In genomic region chr19:36973844-36974195, GRCh38 we compare ENCODE assay signal across 10 cellular contexts. TPM values are rescaled to one million over a fixed set of nuclear protein-coding genes. Genes with fewer than 3 reads are reported as not detected.
A peak's percentile ranks its signal among the peaks of the same experiment; 100 is the strongest.
DNase-seq lines count a peak whose midpoint lies in the region; ATAC-seq, FAIRE-seq and TF ChIP-seq lines count a peak whose summit lies in the region.
"Had no signal": no experiment of that assay in that cellular context is flagged by ENCODE, and none has a peak within 500 bp of the region (broad histone marks: within the 10 kb centered on the region; RNA-seq: fewer than 3 reads in every experiment).

No MANE protein-coding gene starts in this region.

- TF ChIP-seq POLR2A in IMR-90 (IDR thresholded peaks at IDR 0.05; ENCODE audit: low read depth, low read length) (no peak), H1 (IDR thresholded peaks at IDR 0.05; ENCODE audit: control extremely low read depth in 1 of 2, low read depth in 2 of 2, low read length in 2 of 2) (no peak)

- no peaks in the 10 kb centered on the region for H3K27me3 Mint-ChIP-seq in osteocyte (ENCODE audit: unreplicated experiment)

- H3K27me3 ChIP-seq in BE2C (no peaks in the 10 kb centered on the region), IMR-90 (ENCODE audit: control insufficient read depth, insufficient read depth, low read length) (no peaks in the 10 kb centered on the region), H1 (replicated peaks in 1 of 4; ENCODE audit: control insufficient read depth in 3 of 4, extremely low read depth in 1 of 4, insufficient read depth in 3 of 4, low read length in 3 of 4) (no peaks in the 10 kb centered on the region)
- H3K27me3 ChIP-seq: SJSA1 had no signal

- H3K4me3 Mint-ChIP-seq in osteocyte (ENCODE audit: unreplicated experiment): no peak overlapping the region

- DNase-seq in BE2C (no peak), IMR-90 (no peak), H1 (ENCODE audit: low read depth in 1 of 2, low spot score in 2 of 2) (no peak), occipital lobe (lab: John Stamatoyannopoulos, UW) (peak; percentile 17), osteocyte (ENCODE audit: extremely low spot score, unreplicated experiment) (no peak)

- H3K9ac ChIP-seq in IMR-90 (ENCODE audit: low read depth, low read length): peak overlapping the region; percentile 76
- no peak overlapping the region for H3K9ac ChIP-seq in H1 (replicated peaks in 1 of 4; ENCODE audit: extremely low read depth in 1 of 4, low read depth in 3 of 4, low read length in 3 of 4)

- H2BK120ac ChIP-seq in IMR-90 (ENCODE audit: low read depth, low read length): no peak overlapping the region
- no peak overlapping the region for H2BK120ac ChIP-seq in H1 (replicated peaks; ENCODE audit: low read depth, low read length)

- H3K56ac ChIP-seq in IMR-90 (ENCODE audit: extremely low read depth, insufficient read depth, low read length): no peak overlapping the region
- no peak overlapping the region for H3K56ac ChIP-seq in H1 (replicated peaks; ENCODE audit: insufficient read length, low read depth, low read length)

- BruUV-seq in IMR-90 (replicated peaks; lab: Mats Ljungman, UMichigan): no TSS peak

- TF ChIP-seq CTCF in BE2C (IDR thresholded peaks at IDR 0.05; ENCODE audit: low read depth, low read length) (no peak), IMR-90 (conservative IDR thresholded peaks at IDR 0.05; ENCODE audit: low read depth, low read length) (no peak), H1 (IDR thresholded peaks at IDR 0.05; ENCODE audit: control extremely low read depth in 1 of 3, insufficient read depth in 1 of 3, low read depth in 1 of 3, low read length in 3 of 3) (no peak), osteocyte (IDR thresholded peaks at IDR 0.05) (no peak)

- H3K4me1 Mint-ChIP-seq in osteocyte (ENCODE audit: unreplicated experiment): no peaks in the 10 kb centered on the region

- 0 out of 2 replicates have a peak, but pooled peaks cover 4% of the 10 kb centered on the region for H3K9me1 ChIP-seq in IMR-90 (ENCODE audit: insufficient read depth, low read length)

- peaks cover 4% of the 10 kb centered on the region; the same call in 1 of the 2 replicates for H3K23me2 ChIP-seq in H1 (ENCODE audit: low read depth, low read length)

- H4K20me1 ChIP-seq in IMR-90 (ENCODE audit: insufficient read depth, low read length): no peaks in the 10 kb centered on the region
- no peaks in the 10 kb centered on the region for H4K20me1 ChIP-seq in H1 (replicated peaks in 1 of 2; ENCODE audit: control insufficient read depth in 1 of 2, insufficient read depth in 2 of 2, low read length in 2 of 2)

- H3K79me1 ChIP-seq in IMR-90 (ENCODE audit: low read depth in 1 of 2, low read length in 2 of 2): peaks cover 2 to 5% of the 10 kb centered on the region in 2 experiments; a peak in 1 of 4 replicates
- H3K79me1 ChIP-seq in H1 (ENCODE audit: low read depth, low read length): no peaks in the 10 kb centered on the region

- CTCF ChIA-PET in IMR-90 (lab: Yijun Ruan, JAX): interaction anchor here (1.0 kb wide), 1 partner anchor 601 kb away, joined by 3 read pairs; no protein-coding TSS in a partner anchor
- CTCF ChIA-PET in H1 (lab: Charles Lee; ENCODE audit: partially characterized antibody): no interaction called here

- no peak for TF ChIP-seq RAD21 in IMR-90 (IDR thresholded peaks at IDR 0.05; ENCODE audit: low read length)
- TF ChIP-seq RAD21 in H1 (IDR thresholded peaks at IDR 0.05 in 1 of 2, conservative IDR thresholded peaks at IDR 0.05 in 1 of 2; ENCODE audit: low read depth in 2 of 2, low read length in 2 of 2): no peak

- H4K91ac ChIP-seq in IMR-90 (ENCODE audit: insufficient read depth, low read depth, low read length) (no peak overlapping the region), H1 (replicated peaks; ENCODE audit: insufficient read length, low read length) (no peak overlapping the region)

- H3K36me3 Mint-ChIP-seq in osteocyte (ENCODE audit: unreplicated experiment): peaks cover 24% of the 10 kb centered on the region

- H4K8ac ChIP-seq in IMR-90 (ENCODE audit: low read depth in 2 of 2, low read length in 2 of 2) (peak overlapping the region; percentile 39 to 87; a peak in 2 of 4 replicates), H1 (ENCODE audit: extremely low read depth, insufficient read depth, low read length) (peak overlapping the region; percentile 62; the same call in 1 of the 2 replicates)

- H2AFZ ChIP-seq in IMR-90 (replicated peaks; ENCODE audit: low read length, poor library complexity) (peak overlapping the region; percentile 96), H1 (ENCODE audit: low read length) (peak overlapping the region; percentile 89; the same call in 1 of the 2 replicates)

- no peak overlapping the region for H2AK9ac ChIP-seq in IMR-90 (replicated peaks; ENCODE audit: low read depth, low read length, poor library complexity)

- H3K4ac ChIP-seq in IMR-90 (ENCODE audit: low read depth, low read length): no peak overlapping the region
- H3K4ac ChIP-seq in H1 (replicated peaks; ENCODE audit: insufficient read length, low read depth, low read length): no peak overlapping the region

- ATAC-seq in IMR-90 (ENCODE audit: low read depth) (no peak), HG02884 (IDR thresholded peaks at IDR 0.05; ENCODE audit: unreplicated experiment) (no peak), GM21447 (IDR thresholded peaks at IDR 0.05; ENCODE audit: unreplicated experiment) (no peak), HG03159 (IDR thresholded peaks at IDR 0.05; ENCODE audit: unreplicated experiment) (no peak)

- H3K9me3 ChIP-seq in BE2C: no peaks in the 10 kb centered on the region; the same call in 1 of the 2 replicates
- H3K9me3 ChIP-seq in IMR-90 (ENCODE audit: control insufficient read depth, insufficient read depth, low read length): peaks cover 2% of the 10 kb centered on the region; the same call in 1 of the 2 replicates
- H3K9me3 ChIP-seq in H1 (ENCODE audit: insufficient read depth in 2 of 2, low read depth in 1 of 2, low read length in 1 of 2): peaks cover 18 to 45% of the 10 kb centered on the region in 2 experiments; a peak in 3 of 4 replicates

- H4K5ac ChIP-seq in IMR-90 (ENCODE audit: low read depth, low read length) (no peak overlapping the region; the same call in 1 of the 2 replicates), H1 (ENCODE audit: insufficient read length, low read depth, low read length) (no peak overlapping the region)

- H3K79me2 ChIP-seq in H1 (ENCODE audit: control insufficient read depth in 1 of 2, insufficient read depth in 2 of 2, low read length in 2 of 2): no peaks in the 10 kb centered on the region

- peak overlapping the region; percentile 96 for H3K4me2 ChIP-seq in IMR-90 (ENCODE audit: low read depth, low read length)
- peak overlapping the region; percentile 49 to 77 for H3K4me2 ChIP-seq in H1 (ENCODE audit: insufficient read depth in 1 of 2, low read depth in 2 of 2, low read length in 2 of 2)

- H3K9me3 Mint-ChIP-seq in osteocyte (ENCODE audit: unreplicated experiment): peaks cover 29% of the 10 kb centered on the region

- POLR2A ChIA-PET in IMR-90 (lab: Charles Lee; ENCODE audit: unreplicated experiment) (no interaction called here), H1 (lab: Charles Lee; ENCODE audit: partially characterized antibody) (interaction anchor here (1.2 kb wide), 1 partner anchor 124 kb away, joined by 3 read pairs; no protein-coding TSS in a partner anchor)

- H2BK20ac ChIP-seq in IMR-90 (ENCODE audit: low read depth, low read length) (no peak overlapping the region), H1 (ENCODE audit: low read length) (no peak overlapping the region)

- no CpG with 5 or more reads among the region's 6 CpGs for WGBS in IMR-90 (ENCODE audit: extremely low coverage in 2 of 2, insufficient read length in 1 of 2), 2 experiments
- 95% methylated on average over 3 of the region's 6 CpGs; no CpG with 5 or more reads in 1 of the 2 experiments for WGBS in H1 (ENCODE audit: extremely low coverage in 1 of 2, insufficient coverage in 1 of 2, insufficient read length in 1 of 2, insufficient replicate concordance in 2 of 2, low coverage in 1 of 2, low lambda C conversion rate in 2 of 2, missing lambda C conversion rate in 1 of 2), 2 experiments

- H3K23ac ChIP-seq in IMR-90 (ENCODE audit: low read depth, low read length) (no peak overlapping the region), H1 (ENCODE audit: insufficient read length) (no peak overlapping the region)

- H2AK5ac ChIP-seq in IMR-90 (ENCODE audit: low read depth, low read length) (no peak overlapping the region), H1 (ENCODE audit: low read depth, low read length) (no peak overlapping the region)

- no peak for TF ChIP-seq EP300 in H1 (IDR thresholded peaks at IDR 0.05; ENCODE audit: borderline replicate concordance in 1 of 2, low read depth in 2 of 2, low read length in 2 of 2)

- H3K4me3 ChIP-seq in BE2C (ENCODE audit: low read depth, low read length): peak overlapping the region; percentile 69
- H3K4me3 ChIP-seq in IMR-90 (ENCODE audit: insufficient read depth, low read depth, low read length): peak overlapping the region; percentile 96
- H3K4me3 ChIP-seq in H1 (ENCODE audit: extremely low read depth in 1 of 4, insufficient read depth in 2 of 4, low read depth in 3 of 4, low read length in 4 of 4): peak overlapping the region; percentile 74 to 82 (median 80)
- H3K4me3 ChIP-seq: SJSA1 had no signal

- in situ Hi-C loops in IMR-90 (cut with MboI; ENCODE audit: low sequenced_read_pairs): no loop called here

- no peak for FAIRE-seq in H1 (lab: Jason Lieb, UNC)
- FAIRE-seq: endometrium had no signal

- H2BK15ac ChIP-seq in IMR-90 (ENCODE audit: low read depth, low read length) (no peak overlapping the region), H1 (ENCODE audit: low read length) (no peak overlapping the region)

- H3K27ac ChIP-seq in IMR-90 (ENCODE audit: insufficient read depth, low read length) (peak overlapping the region; percentile 75; the same call in 1 of the 2 replicates), H1 (ENCODE audit: low read depth, low read length) (no peak overlapping the region)
- H3K27ac ChIP-seq: SJSA1 had no signal

- H3K4me1 ChIP-seq in BE2C (no peaks in the 10 kb centered on the region), IMR-90 (ENCODE audit: control insufficient read depth, insufficient read depth, low read length) (no peaks in the 10 kb centered on the region; the same call in 1 of the 2 replicates), H1 (replicated peaks in 1 of 4; ENCODE audit: control insufficient read depth in 3 of 4, insufficient read depth in 4 of 4, low read length in 3 of 4) (no peaks in the 10 kb centered on the region)
- H3K4me1 ChIP-seq: SJSA1 had no signal

- H2BK5ac ChIP-seq in IMR-90 (ENCODE audit: low read depth, low read length, poor library complexity, severe bottlenecking) (no peak overlapping the region), H1 (ENCODE audit: low read depth, low read length) (no peak overlapping the region)

- no peaks in the 10 kb centered on the region for H3K36me3 ChIP-seq in BE2C
- no peaks in the 10 kb centered on the region; the same call in 1 of the 2 replicates for H3K36me3 ChIP-seq in IMR-90 (ENCODE audit: control insufficient read depth, insufficient read depth, low read length)
- H3K36me3 ChIP-seq in H1 (ENCODE audit: control insufficient read depth in 2 of 4, insufficient read depth in 4 of 4, low read length in 3 of 4): no peaks in the 10 kb centered on the region
- H3K36me3 ChIP-seq: SJSA1 had no signal

- H2BK12ac ChIP-seq in H1 (ENCODE audit: low read depth, low read length): no peak overlapping the region

- H3K14ac ChIP-seq in IMR-90 (replicated peaks; ENCODE audit: low read depth, low read length) (no peak overlapping the region), H1 (ENCODE audit: insufficient read length) (no peak overlapping the region)

- H3K18ac ChIP-seq in IMR-90 (ENCODE audit: low read depth, low read length): no peak overlapping the region
- H3K18ac ChIP-seq in H1 (ENCODE audit: extremely low read depth, low read length): no peak overlapping the region

- intact Hi-C loops in IMR-90 (cut with micrococcal nuclease): loop anchor here (1.0 to 5.0 kb wide), 3 partner anchors 58 to 493 kb away; partner anchors contain the start of genes ZNF568, ZNF569, ZNF570 and ZNF585B

- H3K27ac Mint-ChIP-seq in osteocyte (ENCODE audit: unreplicated experiment): no peak overlapping the region

- dilution Hi-C loops in IMR-90 (cut with HindIII; ENCODE audit: low sequenced_read_pairs, unreplicated experiment): no loop called here

RNA-seq across cellular contexts. Expression of gene ZNF568, which starts 57.7 kb away (rescaled TPM):
- polyA plus RNA-seq in BE2C (2012; ENCODE audit: insufficient read depth, insufficient read length, low read depth): 13.4 TPM
- total RNA-seq in IMR-90 (2012; rRNA removed) (7.3 and 10.6 TPM in 2 replicates), occipital lobe (39.8 TPM), osteocyte (11.5 and 13.2 TPM in 2 replicates)
- polyA plus RNA-seq in IMR-90 (2012; rRNA removed) (2.3 and 3.0 TPM in 2 replicates), H1 (2011; rRNA removed) (1.4 and 1.6 TPM in 2 replicates)
- polyA plus RNA-seq in IMR-90 (2012; cell fraction: cytosol; rRNA removed): 1.7 and 2.5 TPM in 2 replicates
- 1.2 and 4.2 TPM in 2 replicates for polyA plus RNA-seq in IMR-90 (2012; cell fraction: nucleus; rRNA removed; ENCODE audit: low replicate concordance)
- total RNA-seq in H1 (2021; fragmentation: NEBNext Ultra II Directional; extraction: Animal tissue kit (Norgen Biotek cat#: 25700)): 2.4 and 2.7 TPM in 2 replicates
- polyA plus RNA-seq in H1 (2011; cell fraction: cytosol; rRNA removed): 1.8 TPM
- 2.6 TPM for polyA plus RNA-seq in H1 (2011; cell fraction: nucleus; rRNA removed)
- 3.6 to 4.3 TPM (median 3.7 TPM) in 4 replicates for polyA plus RNA-seq in H1 (2012, experiment 1 of 2)
- 0.79 TPM for polyA plus RNA-seq in H1 (2012, experiment 2 of 2)
- 3.0 TPM for polyA plus RNA-seq in H1 (2013, experiment 1 of 2)
- 2.7 TPM for polyA plus RNA-seq in H1 (2013, experiment 2 of 2)
- 4.2 and 4.4 TPM in 2 replicates for polyA minus RNA-seq in H1 (2011; rRNA and poly(A)+ RNA removed)
- 3.3 TPM for polyA minus RNA-seq in H1 (2011; cell fraction: cytosol; rRNA and poly(A)+ RNA removed)
- 16.0 TPM for polyA minus RNA-seq in H1 (2011; cell fraction: nucleus; rRNA and poly(A)+ RNA removed)

RNA-seq across cellular contexts. Expression of gene ZNF829, which starts 57.7 kb away (rescaled TPM):
- 2.0 TPM for polyA plus RNA-seq in BE2C (2012; ENCODE audit: insufficient read depth, insufficient read length, low read depth)
- total RNA-seq in IMR-90 (2012; rRNA removed) (3.0 and 3.3 TPM in 2 replicates), occipital lobe (8.7 TPM), osteocyte (3.2 and 3.4 TPM in 2 replicates)
- polyA plus RNA-seq in IMR-90 (2012; rRNA removed) (0.46 and 0.58 TPM in 2 replicates), H1 (2011; rRNA removed) (0.97 and 1.3 TPM in 2 replicates)
- 0.19 and 0.25 TPM in 2 replicates for polyA plus RNA-seq in IMR-90 (2012; cell fraction: cytosol; rRNA removed)
- polyA plus RNA-seq in IMR-90 (2012; cell fraction: nucleus; rRNA removed; ENCODE audit: low replicate concordance): 0.23 and 0.56 TPM in 2 replicates
- total RNA-seq in H1 (2021; fragmentation: NEBNext Ultra II Directional; extraction: Animal tissue kit (Norgen Biotek cat#: 25700)): 2.3 and 3.3 TPM in 2 replicates
- polyA plus RNA-seq in H1 (2011; cell fraction: cytosol; rRNA removed): 1.4 TPM
- 1.6 TPM for polyA plus RNA-seq in H1 (2011; cell fraction: nucleus; rRNA removed)
- 1.5 to 3.0 TPM (median 2.2 TPM) in 4 replicates for polyA plus RNA-seq in H1 (2012, experiment 1 of 2)
- 0.10 TPM for polyA plus RNA-seq in H1 (2012, experiment 2 of 2)
- polyA plus RNA-seq in H1 (2013, experiment 1 of 2): 6.3 TPM
- 5.5 TPM for polyA plus RNA-seq in H1 (2013, experiment 2 of 2)
- polyA minus RNA-seq in H1 (2011; rRNA and poly(A)+ RNA removed): 4.0 and 5.4 TPM in 2 replicates
- polyA minus RNA-seq in H1 (2011; cell fraction: cytosol; rRNA and poly(A)+ RNA removed): 1.5 TPM
- 9.6 TPM for polyA minus RNA-seq in H1 (2011; cell fraction: nucleus; rRNA and poly(A)+ RNA removed)
